In the genomic region with DNA sequence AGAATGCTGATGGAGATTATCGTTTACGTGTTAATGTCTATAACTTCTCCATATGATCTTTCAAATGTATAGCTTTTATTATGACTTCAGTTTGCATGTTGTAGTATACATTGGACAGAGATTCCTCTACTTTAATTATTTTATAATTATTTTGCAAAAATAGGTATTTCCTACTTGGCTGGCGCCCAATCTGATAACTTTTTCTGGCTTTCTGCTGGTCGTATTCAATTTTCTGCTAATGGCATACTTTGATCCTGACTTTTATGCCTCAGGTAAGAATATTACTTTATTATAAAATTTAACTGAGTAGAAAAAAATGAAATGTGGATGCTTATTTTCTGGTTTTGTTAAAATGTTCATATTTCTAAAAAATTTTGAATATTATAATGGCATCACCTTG, we compare ENCODE assay signal across 35 cellular contexts. TPM values are rescaled to one million over a fixed set of nuclear protein-coding genes. Genes with fewer than 3 reads are reported as not detected.
"Had no signal": no experiment of that assay in that cellular context is flagged by ENCODE, and none has a peak within 500 bp of the region (broad histone marks: within the 10 kb centered on the region; RNA-seq: fewer than 3 reads in every experiment).

No MANE protein-coding gene starts in this region.

- DNase-seq: activated CD4-positive, alpha-beta memory T cell treated with anti-CD3 and anti-CD28 coated beads, Interleukin-2, amount 10 ng/mL, durations not matched to agents 7 days and 5 days; activated CD4-positive, alpha-beta T cell treated with anti-CD3 and anti-CD28 coated beads for 1 hour; activated CD4-positive, alpha-beta T cell treated with anti-CD3 and anti-CD28 coated beads for 36 hours; activated CD4-positive, alpha-beta T cell treated with anti-CD3 and anti-CD28 coated beads for 48 hours; activated CD4-positive, alpha-beta T cell treated with anti-CD3 and anti-CD28 coated beads, Interleukin-2, amount 10 ng/mL, durations not matched to agents 7 days and 5 days; activated CD4-positive, alpha-beta T cell treated with anti-CD3 and anti-CD28 coated beads, Interleukin-2, amount 50 U/mL, for 48 hours; activated CD4-positive, CD25-positive, alpha-beta regulatory T cell; activated CD8-positive, alpha-beta memory T cell treated with anti-CD3 and anti-CD28 coated beads for 24 hours; activated CD8-positive, alpha-beta memory T cell treated with anti-CD3 and anti-CD28 coated beads, Interleukin-2, amount 50 U/mL, for 4 hours; activated CD8-positive, alpha-beta T cell treated with anti-CD3 and anti-CD28 coated beads, Interleukin-2, amount 10 ng/mL, durations not matched to agents 7 days and 5 days; activated effector memory CD4-positive, alpha-beta T cell treated with anti-CD3 and anti-CD28 coated beads, Interleukin-2, amount 50 U/mL, for 16 hours; activated gamma-delta T cell treated with Interleukin-2 at 50 U/mL for 16 hours; activated naive CD4-positive, alpha-beta T cell; activated naive CD4-positive, alpha-beta T cell treated with anti-CD3 and anti-CD28 coated beads for 36 hours; activated naive CD4-positive, alpha-beta T cell treated with anti-CD3 and anti-CD28 coated beads, Interleukin-2, amount 50 U/mL, for 16 hours; activated naive CD8-positive, alpha-beta T cell treated with anti-CD3 and anti-CD28 coated beads for 36 hours; activated T-cell treated with anti-CD3 and anti-CD28 coated beads for 4 hours; activated T-cell treated with anti-CD3 and anti-CD28 coated beads, Interleukin-2, amount 50 U/mL, for 1 hour; activated T-cell treated with anti-CD3 and anti-CD28 coated beads, Interleukin-2, amount 50 U/mL, for 4 hours; activated T-cell treated with anti-CD3 and anti-CD28 coated beads, Interleukin-2, amount 50 U/mL, for 72 hours; adrenal gland; amniotic stem cell; aorta; body of pancreas; brain microvascular endothelial cell; central memory CD4-positive, alpha-beta T cell; T-helper 1 cell; T-helper 2 cell; T-helper 9 cell; WERI-Rb-1 had no signal

- ATAC-seq: activated CD4-positive, alpha-beta T cell treated with anti-CD3 and anti-CD28 coated beads for 36 hours; activated CD4-positive, CD25-positive, alpha-beta regulatory T cell treated with anti-CD3 and anti-CD28 coated beads, Interleukin-2, amount 50 U/mL, for 24 hours; activated CD8-positive, alpha-beta T cell treated with anti-CD3 and anti-CD28 coated beads, Interleukin-2, amount 10 ng/mL, durations not matched to agents 7 days and 5 days; activated naive CD4-positive, alpha-beta T cell treated with anti-CD3 and anti-CD28 coated beads, Interleukin-2, amount 50 U/mL, for 72 hours; activated T-cell treated with anti-CD3 and anti-CD28 coated beads, Interleukin-2, amount 50 U/mL, for 4 hours; activated T-cell treated with anti-CD3 and anti-CD28 coated beads, Interleukin-2, amount 50 U/mL, for 72 hours; activated T-helper 17 cell treated with anti-CD3 and anti-CD28 coated beads, Interleukin-2, amount 50 U/mL, for 72 hours; body of pancreas; WTC11 had no signal

- FAIRE-seq: astrocyte had no signal

RNA-seq across cellular contexts. Expression of a gene that starts 37.1 kb away (rescaled TPM):
- polyA plus RNA-seq: aorta had no signal
